ENCODE assay signal across 1 cellular context in the genomic region with DNA sequence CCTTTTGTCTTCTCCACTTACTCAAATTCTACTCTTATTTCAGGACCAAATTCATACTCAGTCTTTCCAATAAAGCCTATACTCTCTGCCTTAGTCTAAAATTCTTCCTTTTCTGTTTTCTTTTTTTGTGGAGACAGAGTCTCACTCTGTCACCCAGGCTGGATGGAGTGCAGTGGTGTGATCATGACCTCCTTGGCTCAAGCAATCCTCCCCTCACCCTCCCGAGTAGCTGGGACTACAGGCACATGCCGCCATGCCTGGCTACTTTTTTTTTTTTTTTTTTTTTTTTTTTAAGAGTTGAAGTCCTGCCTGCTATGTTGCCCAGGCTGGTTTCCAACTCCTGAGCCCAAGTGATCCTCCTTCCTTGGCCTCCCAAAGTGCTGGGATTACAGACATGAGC.
TF ChIP-seq lines count a peak whose summit lies in the region.

No MANE protein-coding gene starts in this region.

TF ChIP-seq in K562, 482 proteins besides CTCF, POLR2A, EP300 and RAD21:
- no peak for TF ChIP-seq E2F3 (CRISPR knock-in tag; IDR thresholded peaks at IDR 0.05)
- no peak for TF ChIP-seq ZNF212 (CRISPR knock-in tag; IDR thresholded peaks at IDR 0.05)
- TF ChIP-seq ZNF707 (CRISPR knock-in tag; conservative IDR thresholded peaks at IDR 0.05): no peak
- no peak for TF ChIP-seq ZNF551 (CRISPR knock-in tag; IDR thresholded peaks at IDR 0.05)
- no peak for TF ChIP-seq TRIM24 (IDR thresholded peaks at IDR 0.05)
- TF ChIP-seq, protein P1, sequence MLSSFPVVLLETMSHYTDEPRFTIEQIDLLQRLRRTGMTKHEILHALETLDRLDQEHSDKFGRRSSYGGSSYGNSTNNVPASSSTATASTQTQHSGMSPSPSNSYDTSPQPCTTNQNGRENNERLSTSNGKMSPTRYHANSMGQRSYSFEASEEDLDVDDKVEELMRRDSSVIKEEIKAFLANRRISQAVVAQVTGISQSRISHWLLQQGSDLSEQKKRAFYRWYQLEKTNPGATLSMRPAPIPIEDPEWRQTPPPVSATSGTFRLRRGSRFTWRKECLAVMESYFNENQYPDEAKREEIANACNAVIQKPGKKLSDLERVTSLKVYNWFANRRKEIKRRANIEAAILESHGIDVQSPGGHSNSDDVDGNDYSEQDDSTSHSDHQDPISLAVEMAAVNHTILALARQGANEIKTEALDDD (IDR thresholded peaks at IDR 0.05): no peak
- no peak for TF ChIP-seq HNRNPLL (IDR thresholded peaks at IDR 0.05; ENCODE audit: low read depth, low read length, poor library complexity, severe bottlenecking)
- no peak for TF ChIP-seq BCOR (IDR thresholded peaks at IDR 0.05)
- no peak for TF ChIP-seq GATAD2A (IDR thresholded peaks at IDR 0.05)
- no peak for TF ChIP-seq ELF1 (tag; IDR thresholded peaks at IDR 0.05)
- TF ChIP-seq KAT7 (CRISPR knock-in tag; IDR thresholded peaks at IDR 0.05; ENCODE audit: borderline replicate concordance): no peak
- no peak for TF ChIP-seq U2AF1 (optimal IDR thresholded peaks at IDR 0.05; ENCODE audit: low read depth, low read length)
- TF ChIP-seq SAFB2 (IDR thresholded peaks at IDR 0.05; ENCODE audit: borderline replicate concordance, low read depth, low read length, severe bottlenecking): no peak
- TF ChIP-seq PTTG1 (tag; IDR thresholded peaks at IDR 0.05; ENCODE audit: low read depth): no peak
- TF ChIP-seq MAFF (IDR thresholded peaks at IDR 0.05; ENCODE audit: low read length): no peak
- TF ChIP-seq FOXM1 (IDR thresholded peaks at IDR 0.05; ENCODE audit: low read depth): no peak
- no peak for TF ChIP-seq FOXM1 (CRISPR knock-in tag; IDR thresholded peaks at IDR 0.05; ENCODE audit: low read depth)
- no peak for TF ChIP-seq ZNF76 (CRISPR knock-in tag; IDR thresholded peaks at IDR 0.05; ENCODE audit: borderline replicate concordance)
TF ChIP-seq in K562: peak in this region for 0.
